ENCODE assay signal across 12 cellular contexts in the genomic region with DNA sequence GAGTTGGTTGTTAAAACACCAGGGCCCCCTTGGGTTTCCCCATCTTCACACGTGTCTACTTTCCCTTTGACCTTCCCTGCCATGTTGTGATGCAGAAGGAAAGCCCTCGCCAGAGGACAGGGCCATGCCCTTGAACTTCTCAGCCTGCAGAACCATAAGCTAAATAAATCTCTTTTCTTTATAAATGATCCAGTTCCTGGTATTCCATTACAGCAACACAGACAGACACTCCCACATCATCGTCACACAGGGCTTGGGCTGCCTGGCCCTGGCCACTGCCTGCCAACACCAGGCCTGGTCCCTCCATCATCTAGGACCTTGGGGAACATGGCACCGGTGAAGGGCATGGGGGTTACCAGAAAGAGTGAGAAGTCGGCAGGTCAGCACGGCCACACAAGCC.
DNase-seq lines count a peak whose midpoint lies in the region; ATAC-seq and TF ChIP-seq lines count a peak whose summit lies in the region.
"Had no signal": no experiment of that assay in that cellular context is flagged by ENCODE, and none has a peak within 500 bp of the region (broad histone marks: within the 10 kb centered on the region; RNA-seq: fewer than 3 reads in every experiment).

No MANE protein-coding gene starts in this region.

- H4K20me1 ChIP-seq in osteoblast (ENCODE audit: insufficient read depth, low read length) = no peaks in the 10 kb centered on the region
- H4K20me1 ChIP-seq: BLaER1 treated with 17β-estradiol and CSF1 and Interleukin-3, amounts not matched to agents 10 nM and 100 nM had no signal

- H3K4me3 Mint-ChIP-seq in activated T-helper 17 cell treated with anti-CD3 and anti-CD28 coated beads, Interleukin-2, amount 50 U/mL, for 72 hours = peak overlapping the region; percentile 65

- H3K27ac ChIP-seq in right cardiac atrium (ENCODE audit: low read length) (peak overlapping the region; percentile 64), osteoblast (ENCODE audit: low read depth, low read length) (no peak overlapping the region)
- H3K27ac ChIP-seq: BLaER1 treated with 17β-estradiol and CSF1 and Interleukin-3, amounts not matched to agents 10 nM and 100 nM; KMS-11 had no signal

- H3K36me3 ChIP-seq in osteoblast (ENCODE audit: insufficient read depth, low read length) = no peaks in the 10 kb centered on the region
- H3K36me3 ChIP-seq: BLaER1 treated with 17β-estradiol and CSF1 and Interleukin-3, amounts not matched to agents 10 nM and 100 nM had no signal

- no peak for TF ChIP-seq CTCF in osteoblast (IDR thresholded peaks at IDR 0.05; ENCODE audit: extremely low read depth, low read depth, low read length)

- WGBS in right cardiac atrium = 73% methylated on average over 6 of the region's 6 CpGs

- peaks cover 6% of the 10 kb centered on the region for H3K4me1 ChIP-seq in right cardiac atrium (ENCODE audit: control insufficient read depth, insufficient read depth, low read length)
- no peaks in the 10 kb centered on the region for H3K4me1 ChIP-seq in osteoblast (ENCODE audit: insufficient read depth, low read length)

- H2AFZ ChIP-seq in osteoblast (ENCODE audit: low read length) = no peak overlapping the region

- no peak for ATAC-seq in right cardiac atrium
- ATAC-seq in left ventricle myocardium superior = no peak
- no peak for ATAC-seq in activated T-helper 17 cell treated with anti-CD3 and anti-CD28 coated beads, Interleukin-2, amount 50 U/mL, for 72 hours (replicated peaks)
- no peak for ATAC-seq in HG03095 (IDR thresholded peaks at IDR 0.05; ENCODE audit: unreplicated experiment)
- ATAC-seq in GM21447 (IDR thresholded peaks at IDR 0.05; ENCODE audit: unreplicated experiment) = no peak
- no peak for ATAC-seq in GM18867 (IDR thresholded peaks at IDR 0.05; ENCODE audit: unreplicated experiment)
- ATAC-seq: PC-3 had no signal

- H3K4me3 ChIP-seq in right cardiac atrium (ENCODE audit: low read length) (no peak overlapping the region), osteoblast (ENCODE audit: insufficient read depth, low read length) (no peak overlapping the region)
- H3K4me3 ChIP-seq: BLaER1 treated with 17β-estradiol and CSF1 and Interleukin-3, amounts not matched to agents 10 nM and 100 nM had no signal

- no peaks in the 10 kb centered on the region for H3K36me3 Mint-ChIP-seq in activated T-helper 17 cell treated with anti-CD3 and anti-CD28 coated beads, Interleukin-2, amount 50 U/mL, for 72 hours (ENCODE audit: low read depth)

- peak overlapping the region; percentile 63 for H3K27ac Mint-ChIP-seq in activated T-helper 17 cell treated with anti-CD3 and anti-CD28 coated beads, Interleukin-2, amount 50 U/mL, for 72 hours

- no peak overlapping the region for H3K4me2 ChIP-seq in osteoblast (ENCODE audit: insufficient read depth, low read length)
- H3K4me2 ChIP-seq: KMS-11 had no signal

- intact Hi-C loops in right cardiac atrium (cut with DNase I) = loop anchor here in 1 of 4 donors (10.0 kb wide), 1 partner anchor 86 kb away; a partner anchor contains a TSS
- intact Hi-C loops in left ventricle myocardium superior (cut with micrococcal nuclease) = no loop called here

- H3K27me3 Mint-ChIP-seq in activated T-helper 17 cell treated with anti-CD3 and anti-CD28 coated beads, Interleukin-2, amount 50 U/mL, for 72 hours = no peaks in the 10 kb centered on the region

- H3K79me2 ChIP-seq in osteoblast (ENCODE audit: insufficient read depth, low read length) = no peaks in the 10 kb centered on the region

- H3K9me3 Mint-ChIP-seq in activated T-helper 17 cell treated with anti-CD3 and anti-CD28 coated beads, Interleukin-2, amount 50 U/mL, for 72 hours = peaks cover 5% of the 10 kb centered on the region

- DNase-seq in right cardiac atrium (no peak), left ventricle myocardium superior (no peak), osteoblast (ENCODE audit: insufficient read length, low spot score, missing footprints) (peak; percentile 30)
- DNase-seq: NCI-H1105, NCI-H187, PC-3 had no signal

- H3K27me3 ChIP-seq in right cardiac atrium (ENCODE audit: control insufficient read depth, insufficient read depth) = no peaks in the 10 kb centered on the region
- no peaks in the 10 kb centered on the region for H3K27me3 ChIP-seq in osteoblast (ENCODE audit: insufficient read depth, low read length)
- H3K27me3 ChIP-seq: BLaER1 treated with 17β-estradiol and CSF1 and Interleukin-3, amounts not matched to agents 10 nM and 100 nM had no signal

- H3K9me3 ChIP-seq in right cardiac atrium (ENCODE audit: control insufficient read depth, low read length) (no peaks in the 10 kb centered on the region), osteoblast (ENCODE audit: low read depth, low read length) (no peaks in the 10 kb centered on the region)
- H3K9me3 ChIP-seq: BLaER1 treated with 17β-estradiol and CSF1 and Interleukin-3, amounts not matched to agents 10 nM and 100 nM had no signal

- H3K4me1 Mint-ChIP-seq in activated T-helper 17 cell treated with anti-CD3 and anti-CD28 coated beads, Interleukin-2, amount 50 U/mL, for 72 hours = peaks cover 13% of the 10 kb centered on the region
